Comparison of ENCODE assay signal across 5 cellular contexts in the genomic region with DNA sequence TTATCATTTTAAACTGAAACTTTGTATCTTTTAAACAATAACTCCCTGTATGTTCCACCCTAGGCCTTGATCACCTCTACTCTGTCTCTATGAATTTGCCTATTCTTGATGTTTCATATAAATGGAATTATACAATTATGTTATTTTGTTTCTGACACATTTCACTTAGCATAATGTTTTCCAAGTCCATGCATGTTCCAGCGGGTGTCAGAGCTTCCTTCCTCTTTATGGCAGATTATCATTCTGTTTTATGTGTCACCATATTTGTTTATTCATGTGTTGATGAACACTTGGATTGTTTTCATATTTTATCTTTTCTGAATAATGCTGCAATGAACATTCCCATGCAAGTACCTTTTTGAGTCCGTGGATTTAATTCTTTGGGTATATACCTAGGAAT. TPM values are rescaled to one million over a fixed set of nuclear protein-coding genes. Genes with fewer than 3 reads are reported as not detected.
"Had no signal": no experiment of that assay in that cellular context is flagged by ENCODE, and none has a peak within 500 bp of the region (broad histone marks: within the 10 kb centered on the region; RNA-seq: fewer than 3 reads in every experiment).

No MANE protein-coding gene starts in this region.

RNA-seq across cellular contexts. Expression of a gene that starts 3.2 kb away (rescaled TPM):
- total RNA-seq: GM23338, H1, H9, HT-29 had no signal
- polyA plus RNA-seq: GM23338, H1, IgD-negative memory B cell had no signal

RNA-seq across cellular contexts. Expression of a gene that starts 35.0 kb away (rescaled TPM):
- total RNA-seq: GM23338, H1, H9, HT-29 had no signal
- polyA plus RNA-seq: H1, IgD-negative memory B cell had no signal

RNA-seq across cellular contexts. Expression of a gene that starts 54.3 kb away (rescaled TPM):
- total RNA-seq: GM23338, H1, H9, HT-29 had no signal
- polyA plus RNA-seq: GM23338, H1, IgD-negative memory B cell had no signal
